Comparison of ENCODE assay signal across 14 cellular contexts in genomic region chr3:122826315-122826714, GRCh38. TPM values are rescaled to one million over a fixed set of nuclear protein-coding genes. Genes with fewer than 3 reads are reported as not detected.
DNase-seq lines count a peak whose midpoint lies in the region; ATAC-seq and TF ChIP-seq lines count a peak whose summit lies in the region.
"Had no signal": no experiment of that assay in that cellular context is flagged by ENCODE, and none has a peak within 500 bp of the region (broad histone marks: within the 10 kb centered on the region; RNA-seq: fewer than 3 reads in every experiment).

No MANE protein-coding gene starts in this region.

- CTCF ChIA-PET in PC-3 (lab: Charles Lee): no interaction called here

- TF ChIP-seq CTCF in PC-3 (conservative IDR thresholded peaks at IDR 0.05; ENCODE audit: low read depth, low read length) (no peak), epithelial cell of esophagus (IDR thresholded peaks at IDR 0.05; ENCODE audit: insufficient read depth, low read depth, low read length, missing control alignments) (no peak), lower lobe of right lung (IDR thresholded peaks at IDR 0.05) (no peak)

- no peak overlapping the region for H3K9ac ChIP-seq in PC-3 (ENCODE audit: low read length)
- no peak overlapping the region for H3K9ac ChIP-seq in skeletal muscle tissue (ENCODE audit: low read depth in 1 of 3, low read length in 3 of 3)

- no peak overlapping the region for H3K27ac ChIP-seq in PC-3 (ENCODE audit: low read length)
- H3K27ac ChIP-seq in lower lobe of right lung: no peak overlapping the region
- H3K27ac ChIP-seq in skeletal muscle tissue (ENCODE audit: low read depth, low read length): peak overlapping the region; percentile 23
- no peak overlapping the region for H3K27ac ChIP-seq in aorta (ENCODE audit: low read depth in 1 of 2, low read length in 2 of 2)
- H3K27ac ChIP-seq: C4-2B had no signal

- H3K4me3 ChIP-seq in PC-3 (ENCODE audit: low read length) (no peak overlapping the region), epithelial cell of esophagus (ENCODE audit: low read length) (no peak overlapping the region), lower lobe of right lung (no peak overlapping the region), skeletal muscle tissue (ENCODE audit: low read length in 3 of 3) (no peak overlapping the region), aorta (ENCODE audit: low read length in 2 of 2) (no peak overlapping the region)
- H3K4me3 ChIP-seq: GM12878, GM23338 had no signal

- intact Hi-C loops in PC-3 (cut with micrococcal nuclease): no loop called here
- intact Hi-C loops in lower lobe of right lung (cut with DNase I): no loop called here
- intact Hi-C loops in aorta (cut with DNase I): no loop called here

- H3F3A ChIP-seq in PC-3 (ENCODE audit: low read length, unreplicated experiment): no peaks in the 10 kb centered on the region

- POLR2A ChIA-PET in PC-3 (lab: Charles Lee; ENCODE audit: unreplicated experiment): interaction anchor here (0.6 kb wide), 1 partner anchor 10 kb away, joined by 3 read pairs; no protein-coding TSS in a partner anchor

- no TSS peak for BruUV-seq in PC-3 (replicated peaks; lab: Mats Ljungman, UMichigan)

- no peaks in the 10 kb centered on the region for H4K20me1 ChIP-seq in PC-3 (ENCODE audit: low read length)

- H3K36me3 ChIP-seq in PC-3 (ENCODE audit: low read depth, low read length) (no peaks in the 10 kb centered on the region), lower lobe of right lung (peaks cover 5% of the 10 kb centered on the region), skeletal muscle tissue (ENCODE audit: control insufficient read depth in 3 of 3, insufficient read depth in 3 of 3, low read length in 3 of 3) (peaks cover 4 to 22% (median 4%) of the 10 kb centered on the region in 3 donors), aorta (ENCODE audit: control insufficient read depth in 1 of 2, insufficient read depth in 2 of 2, low read length in 1 of 2) (peaks cover 2 to 3% of the 10 kb centered on the region in 2 donors)
- H3K36me3 ChIP-seq: BE2C had no signal

- H3K27me3 ChIP-seq in PC-3 (ENCODE audit: low read length) (no peaks in the 10 kb centered on the region), lower lobe of right lung (ENCODE audit: low read depth) (no peaks in the 10 kb centered on the region), skeletal muscle tissue (ENCODE audit: control insufficient read depth in 3 of 3, insufficient read depth in 3 of 3, low read length in 3 of 3) (no peaks in the 10 kb centered on the region), aorta (ENCODE audit: control insufficient read depth in 1 of 2, insufficient read depth in 2 of 2, low read length in 1 of 2) (no peaks in the 10 kb centered on the region)
- H3K27me3 ChIP-seq: BE2C had no signal

- H3K4me1 ChIP-seq in PC-3 (ENCODE audit: insufficient read depth, low read length) (no peaks in the 10 kb centered on the region), lower lobe of right lung (no peaks in the 10 kb centered on the region), skeletal muscle tissue (ENCODE audit: control insufficient read depth in 3 of 3, insufficient read depth in 3 of 3, low read length in 3 of 3) (peaks cover 0 to 17% (median 4%) of the 10 kb centered on the region in 3 donors), aorta (ENCODE audit: control insufficient read depth in 1 of 2, insufficient read depth in 2 of 2, low read length in 2 of 2) (no peaks in the 10 kb centered on the region)
- H3K4me1 ChIP-seq: BE2C had no signal

- H3K79me2 ChIP-seq in PC-3 (ENCODE audit: low read length): no peaks in the 10 kb centered on the region

- H3K4me2 ChIP-seq in PC-3 (ENCODE audit: low read length): no peak overlapping the region
- H3K4me2 ChIP-seq: GM23338 had no signal

- ATAC-seq in PC-3 (no peak), lower lobe of right lung (peak; percentile 39 to 49), aorta (ENCODE audit: low FRiP score) (no peak)
- ATAC-seq: GM12878, GM23338 had no signal

- H3K9me3 ChIP-seq in PC-3 (ENCODE audit: low read length): no peaks in the 10 kb centered on the region
- H3K9me3 ChIP-seq in lower lobe of right lung: no peaks in the 10 kb centered on the region
- no peaks in the 10 kb centered on the region for H3K9me3 ChIP-seq in skeletal muscle tissue (ENCODE audit: control insufficient read depth in 3 of 3, low read length in 3 of 3)
- no peaks in the 10 kb centered on the region for H3K9me3 ChIP-seq in aorta (ENCODE audit: control insufficient read depth, low read length)
- H3K9me3 ChIP-seq: BE2C had no signal

- H3K9me2 ChIP-seq in PC-3 (replicated peaks; ENCODE audit: low read length): no peaks in the 10 kb centered on the region

- no peak overlapping the region for H2AFZ ChIP-seq in PC-3 (ENCODE audit: low read length)
- H2AFZ ChIP-seq: GM23338 had no signal

- peak; percentile 8 for DNase-seq in PC-3
- DNase-seq in epithelial cell of esophagus (ENCODE audit: low read depth): peak; percentile 6
- no peak for DNase-seq in lower lobe of right lung
- DNase-seq in midbrain (lab: John Stamatoyannopoulos, UW): no peak
- DNase-seq in aorta: no peak
- DNase-seq in kidney glomerular epithelial cell (lab: John Stamatoyannopoulos, UW): no peak
- DNase-seq: BE2C; CD4-positive, alpha-beta memory T cell; DMS79; H7 had no signal

- 97% methylated on average over 1 of the region's 1 CpG for WGBS in aorta, 2 donors

RNA-seq across cellular contexts. Expression of gene SLC49A4, which starts 31.4 kb away (rescaled TPM):
- total RNA-seq in PC-3 (2014; rRNA removed) (29.6 and 37.0 TPM in 2 replicates), lower lobe of right lung (14.9 TPM), skeletal muscle tissue (11.5 TPM), aorta (10 to 100 TPM; 10.3 to 13.4 TPM)
- polyA plus RNA-seq in aorta: 1 to 10 TPM; 3.1 to 6.8 TPM

RNA-seq across cellular contexts. Expression of gene HSPBAP1, which starts 32.7 kb away (rescaled TPM):
- total RNA-seq in PC-3 (2014; rRNA removed) (6.4 and 13.4 TPM in 2 replicates), lower lobe of right lung (15.4 TPM), skeletal muscle tissue (8.9 TPM), aorta (10 to 100 TPM in 1 of 2 donors, 1 to 10 TPM in 1; 8.5 to 18.6 TPM)
- polyA plus RNA-seq in aorta: 10 to 100 TPM in 1 of 2 donors, 1 to 10 TPM in 1; 3.5 to 11.7 TPM

Comparison
In these comparisons a context has a peak if more than half of its experiments do, and no peak if none do; other contexts are left out.
1. ATAC-seq: peak in lower lobe of right lung (2 of 2); none in PC-3 (single experiment) and aorta (single experiment).
2. DNase-seq: peak in PC-3 (single experiment) and epithelial cell of esophagus (single experiment); none in lower lobe of right lung (single experiment), midbrain (single experiment), aorta (0 of 2) and kidney glomerular epithelial cell (single experiment).